Comparison of ENCODE assay signal across 7 cellular contexts in genomic region chr4:109731052-109731545, GRCh38. TPM values are rescaled to one million over a fixed set of nuclear protein-coding genes. Genes with fewer than 3 reads are reported as not detected.
DNase-seq lines count a peak whose midpoint lies in the region; ATAC-seq, FAIRE-seq and TF ChIP-seq lines count a peak whose summit lies in the region.
"Not testable (repeated sequence)": the region's sequence is repeated elsewhere in the genome, so short reads cannot be mapped to it uniquely, and the experiment has no call there.

No MANE protein-coding gene starts in this region.

- H3K79me2 ChIP-seq in astrocyte (ENCODE audit: insufficient read depth, low read length) (peaks cover 18% of the 10 kb centered on the region), hepatocyte (peaks cover 32% of the 10 kb centered on the region)

- H3K27me3 Mint-ChIP-seq in CD8-positive, alpha-beta memory T cell; IgD-negative memory B cell; activated B cell treated with CpG ODN at 0.5 μM for 24 hours; astrocyte (ENCODE audit: low read depth, unreplicated experiment); natural killer cell (ENCODE audit: low read depth in 2 of 2): not testable (repeated sequence)

- not testable (repeated sequence) for H3K4me3 ChIP-seq in CD8-positive, alpha-beta memory T cell (ENCODE audit: low read length); astrocyte (ENCODE audit: insufficient read depth, low read depth, low read length)
- H3K4me3 ChIP-seq in hepatocyte (peak overlapping the region; percentile 80), retinal pigment epithelial cell (ENCODE audit: low read length) (peak overlapping the region; percentile 90)

- H3K4me1 ChIP-seq in CD8-positive, alpha-beta memory T cell (ENCODE audit: insufficient read depth, low read length): peaks cover 12% of the 10 kb centered on the region
- H3K4me1 ChIP-seq in astrocyte (ENCODE audit: insufficient read depth, low read length) (peaks cover 13% of the 10 kb centered on the region), hepatocyte (ENCODE audit: insufficient read depth) (peaks cover 12% of the 10 kb centered on the region)

- not testable (repeated sequence) for H3K9me3 ChIP-seq in CD8-positive, alpha-beta memory T cell (ENCODE audit: low read length); astrocyte (ENCODE audit: insufficient read depth, low read depth, low read length); hepatocyte (ENCODE audit: low read depth)

- CTCF ChIA-PET in CD8-positive, alpha-beta memory T cell (lab: Charles Lee): interaction anchor here (1.0 to 1.7 kb wide), 5 partner anchors 21 to 298 kb away, joined by 3 to 7 read pairs (median 4); partner anchors contain the start of genes CASP6 and SEC24B
- CTCF ChIA-PET in activated B cell treated with CpG ODN at 0.5 μM for 24 hours (lab: Charles Lee): interaction anchor here (0.7 to 1.6 kb wide), 2 partner anchors 28 to 156 kb away, joined by 4 to 5 read pairs; partner anchors contain the start of gene CASP6

- not testable (repeated sequence) for TF ChIP-seq CTCF in activated B cell treated with CpG ODN at 0.5 μM for 24 hours (IDR thresholded peaks at IDR 0.05); astrocyte (IDR thresholded peaks at IDR 0.05; ENCODE audit: insufficient read depth, low read depth, low read length); hepatocyte (IDR thresholded peaks at IDR 0.05; ENCODE audit: poor library complexity); natural killer cell (IDR thresholded peaks at IDR 0.05); retinal pigment epithelial cell (conservative IDR thresholded peaks at IDR 0.05; ENCODE audit: low read depth, low read length)

- H3K36me3 ChIP-seq in CD8-positive, alpha-beta memory T cell (ENCODE audit: insufficient read depth, low read length); astrocyte (ENCODE audit: insufficient read depth, low read length); hepatocyte (replicated peaks; ENCODE audit: insufficient read depth, low read depth): not testable (repeated sequence)

- H3K4me3 Mint-ChIP-seq in CD8-positive, alpha-beta memory T cell: peak overlapping the region in 6 of 7 donors; percentile 19 to 91 (median 86)
- H3K4me3 Mint-ChIP-seq in IgD-negative memory B cell (peak overlapping the region in 3 of 4 donors; percentile 86 to 94 (median 93)), activated B cell treated with CpG ODN at 0.5 μM for 24 hours (peak overlapping the region; percentile 88), astrocyte (ENCODE audit: unreplicated experiment) (peak overlapping the region; percentile 87), natural killer cell (peak overlapping the region; percentile 82)

- WGBS in hepatocyte (ENCODE audit: low lambda C conversion rate, missing lambda C conversion rate): 94% methylated on average over 11 of the region's 11 CpGs

- H3K4me1 Mint-ChIP-seq in CD8-positive, alpha-beta memory T cell: peaks cover 16 to 26% (median 24%) of the 10 kb centered on the region in 3 donors
- H3K4me1 Mint-ChIP-seq in IgD-negative memory B cell (peaks cover 11 to 18% (median 12%) of the 10 kb centered on the region in 3 donors), activated B cell treated with CpG ODN at 0.5 μM for 24 hours (peaks cover 12% of the 10 kb centered on the region), natural killer cell (peaks cover 17 to 24% of the 10 kb centered on the region in 2 donors)
- not testable (repeated sequence) for H3K4me1 Mint-ChIP-seq in astrocyte (ENCODE audit: low read depth, unreplicated experiment)

- H3K9me3 Mint-ChIP-seq in CD8-positive, alpha-beta memory T cell; IgD-negative memory B cell; activated B cell treated with CpG ODN at 0.5 μM for 24 hours; astrocyte (ENCODE audit: unreplicated experiment); natural killer cell: not testable (repeated sequence)

- peak overlapping the region; percentile 79 for H3K27ac ChIP-seq in CD8-positive, alpha-beta memory T cell (ENCODE audit: low read depth, low read length)
- H3K27ac ChIP-seq in astrocyte (ENCODE audit: low read depth, low read length): not testable (repeated sequence)
- H3K27ac ChIP-seq in hepatocyte: peak overlapping the region; percentile 98

- intact Hi-C loops in activated B cell treated with CpG ODN at 0.5 μM for 24 hours (cut with micrococcal nuclease): loop anchor here (5.0 kb wide), 2 partner anchors 466 to 1799 kb away; partner anchors contain the start of genes CYP2U1 and ELOVL6
- intact Hi-C loops in natural killer cell (cut with micrococcal nuclease): not testable (repeated sequence)

- ATAC-seq in activated B cell treated with CpG ODN at 0.5 μM for 24 hours (ENCODE audit: low read depth); natural killer cell: not testable (repeated sequence)

- not testable (repeated sequence) for H3K9ac ChIP-seq in astrocyte (ENCODE audit: low read length)

- FAIRE-seq in astrocyte (lab: Jason Lieb, UNC): not testable (repeated sequence)

- DNase-seq in CD8-positive, alpha-beta memory T cell; activated B cell treated with CpG ODN at 0.5 μM for 24 hours; astrocyte (ENCODE audit: low read depth); hepatocyte (ENCODE audit: low spot score); natural killer cell; retinal pigment epithelial cell (ENCODE audit: low read depth): not testable (repeated sequence)

- H2AFZ ChIP-seq in astrocyte (ENCODE audit: low read depth, low read length) (peak overlapping the region; percentile 93), hepatocyte (peak overlapping the region; percentile 99)

- H3K9me2 ChIP-seq in hepatocyte (replicated peaks; ENCODE audit: insufficient read depth): not testable (repeated sequence)

- H3K36me3 Mint-ChIP-seq in CD8-positive, alpha-beta memory T cell; IgD-negative memory B cell; activated B cell treated with CpG ODN at 0.5 μM for 24 hours (ENCODE audit: low read depth); astrocyte (ENCODE audit: low read depth, unreplicated experiment); natural killer cell: not testable (repeated sequence)

- peak overlapping the region; percentile 96 for H3K4me2 ChIP-seq in astrocyte (ENCODE audit: low read length)
- H3K4me2 ChIP-seq in hepatocyte: peak overlapping the region; percentile 90

- H3K27me3 ChIP-seq in CD8-positive, alpha-beta memory T cell (ENCODE audit: insufficient read depth, low read length, poor library complexity, severe bottlenecking); astrocyte (ENCODE audit: insufficient read depth, low read length); hepatocyte: not testable (repeated sequence)

- H4K20me1 ChIP-seq in astrocyte (ENCODE audit: insufficient read depth, low read length); hepatocyte (ENCODE audit: insufficient read depth, poor library complexity, severe bottlenecking): not testable (repeated sequence)

- POLR2A ChIA-PET in CD8-positive, alpha-beta memory T cell (lab: Charles Lee): not testable (repeated sequence)
- POLR2A ChIA-PET in activated B cell treated with CpG ODN at 0.5 μM for 24 hours (lab: Charles Lee): interaction anchor here (0.8 to 3.0 kb wide), 5 partner anchors 29 to 1081 kb away, joined by 3 to 10 read pairs (median 4); partner anchors contain the start of genes MCUB, OSTC and SEC24B

- peak overlapping the region in 2 of 8 donors; percentile 65 to 81 for H3K27ac Mint-ChIP-seq in CD8-positive, alpha-beta memory T cell
- peak overlapping the region in 2 of 3 donors; percentile 78 to 91 for H3K27ac Mint-ChIP-seq in IgD-negative memory B cell
- H3K27ac Mint-ChIP-seq in activated B cell treated with CpG ODN at 0.5 μM for 24 hours; astrocyte (ENCODE audit: unreplicated experiment); natural killer cell: not testable (repeated sequence)

RNA-seq across cellular contexts. Expression of gene PLA2G12A, which starts 1.2 kb away (rescaled TPM):
- total RNA-seq in CD8-positive, alpha-beta memory T cell: 10 to 100 TPM; 16.8 to 23.0 TPM
- polyA plus RNA-seq in CD8-positive, alpha-beta memory T cell: 44.5 TPM
- polyA plus RNA-seq in IgD-negative memory B cell (32.8 TPM), hepatocyte (91.4 and 94.9 TPM in 2 replicates)
- total RNA-seq in activated B cell treated with CpG ODN at 0.5 μM for 24 hours (6.7 and 9.6 TPM in 2 replicates), astrocyte (17.8 and 22.5 TPM in 2 replicates), hepatocyte (32.7 and 494 TPM in 2 replicates), natural killer cell (10 to 100 TPM in 2 of 3 donors, 1 to 10 TPM in 1; 7.2 to 11.5 (median 10.1) TPM)

RNA-seq across cellular contexts. Expression of gene CASP6, which starts 27.9 kb away (rescaled TPM):
- total RNA-seq in CD8-positive, alpha-beta memory T cell: 10 to 100 TPM; 14.9 to 15.4 TPM
- polyA plus RNA-seq in CD8-positive, alpha-beta memory T cell: 61.0 TPM
- polyA plus RNA-seq in IgD-negative memory B cell (21.8 TPM), hepatocyte (83.4 and 103 TPM in 2 replicates)
- total RNA-seq in activated B cell treated with CpG ODN at 0.5 μM for 24 hours (5.6 and 7.0 TPM in 2 replicates), astrocyte (20.6 and 25.2 TPM in 2 replicates), hepatocyte (77.7 and 78.4 TPM in 2 replicates), natural killer cell (1 to 10 TPM; 3.4 to 6.0 (median 4.8) TPM)
